33 cellular contexts compared by ENCODE assay signal in the genomic region with DNA sequence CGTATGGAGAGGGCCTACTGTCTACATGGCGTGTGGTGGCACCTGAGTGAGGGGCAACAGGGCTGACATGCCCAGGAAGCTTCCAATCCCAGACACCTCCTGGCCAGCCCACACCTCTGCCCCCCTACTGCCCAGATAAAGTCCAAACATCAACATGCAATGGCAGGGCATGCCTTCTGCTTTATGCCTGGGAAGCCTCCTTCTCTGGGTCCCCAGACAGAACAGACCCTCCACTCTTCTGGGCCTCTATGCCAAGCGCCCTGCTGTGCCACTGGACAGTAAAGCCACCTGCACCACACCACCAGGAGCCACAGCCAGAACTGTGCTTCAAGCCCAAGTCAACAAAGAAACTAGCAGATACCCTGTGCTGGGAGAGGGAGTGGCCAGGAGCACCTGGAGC. TPM values are rescaled to one million over a fixed set of nuclear protein-coding genes. Genes with fewer than 3 reads are reported as not detected.
"Had no signal": no experiment of that assay in that cellular context is flagged by ENCODE, and none has a peak within 500 bp of the region (broad histone marks: within the 10 kb centered on the region; RNA-seq: fewer than 3 reads in every experiment).

No MANE protein-coding gene starts in this region.

- H3K4me2 ChIP-seq: PC-9 had no signal

- H3K27ac ChIP-seq: PC-9, VCaP had no signal

- H3K4me3 ChIP-seq: PC-9 had no signal

- DNase-seq: activated CD4-positive, alpha-beta memory T cell treated with anti-CD3 and anti-CD28 coated beads for 36 hours; activated CD4-positive, alpha-beta T cell treated with anti-CD3 and anti-CD28 coated beads for 4 hours; activated CD4-positive, alpha-beta T cell treated with anti-CD3 and anti-CD28 coated beads, Interleukin-2, amount 50 U/mL, for 1 hour; activated CD4-positive, CD25-positive, alpha-beta regulatory T cell treated with anti-CD3 and anti-CD28 coated beads, Interleukin-2, amount 50 U/mL, for 72 hours; activated gamma-delta T cell; activated naive CD4-positive, alpha-beta T cell treated with Interleukin-2 at 50 U/mL for 16 hours; activated naive CD8-positive, alpha-beta T cell treated with anti-CD3 and anti-CD28 coated beads, Interleukin-2, amount 10 ng/mL, durations not matched to agents 7 days and 5 days; activated T-cell treated with anti-CD3 and anti-CD28 coated beads, Interleukin-2, amount 50 U/mL, for 1 hour; activated T-cell treated with anti-CD3 and anti-CD28 coated beads, Interleukin-2, amount 50 U/mL, for 72 hours; amygdala; central memory CD4-positive, alpha-beta T cell; KG1; NCI-H1105; NCI-H1417 treated with DMSO at 0.1 percent for 48 hours; NCI-H1694; NCI-H1930; NCI-H2081 treated with DMSO at 0.1 percent for 48 hours; NCI-H345; NCI-H524 treated with DMSO at 0.1 percent for 48 hours; PC-9; Right ventricle myocardium superior; SW 1271; T-helper 1 cell; T-helper 2 cell; T-helper 9 cell had no signal

- ATAC-seq: activated T-cell treated with anti-CD3 and anti-CD28 coated beads, Interleukin-2, amount 50 U/mL, for 72 hours; activated T-helper 17 cell treated with anti-CD3 and anti-CD28 coated beads, Interleukin-2, amount 50 U/mL, for 72 hours had no signal

RNA-seq across cellular contexts. Expression of a gene that starts 12.5 kb away (rescaled TPM):
- total RNA-seq: activated B cell treated with CpG ODN at 0.5 μM for 24 hours; activated CD4-positive, alpha-beta memory T cell treated with anti-CD3 and anti-CD28 coated beads for 36 hours; activated naive CD8-positive, alpha-beta T cell treated with anti-CD3 and anti-CD28 coated beads, Interleukin-2, amount 10 ng/mL, durations not matched to agents 7 days and 5 days; activated T-cell treated with anti-CD3 and anti-CD28 coated beads, Interleukin-2, amount 50 U/mL, for 72 hours; activated T-helper 17 cell treated with anti-CD3 and anti-CD28 coated beads, Interleukin-2, amount 50 U/mL, for 72 hours; astrocyte; bronchial epithelial cell; LHCN-M2; NCI-H460; OCI-LY7; PC-9; Right ventricle myocardium superior had no signal
